In genomic region chr4:187940299-187940698, GRCh38 we compare ENCODE assay signal across 30 cellular contexts. TPM values are rescaled to one million over a fixed set of nuclear protein-coding genes. Genes with fewer than 3 reads are reported as not detected.
"Had no signal": no experiment of that assay in that cellular context is flagged by ENCODE, and none has a peak within 500 bp of the region (broad histone marks: within the 10 kb centered on the region; RNA-seq: fewer than 3 reads in every experiment).

No MANE protein-coding gene starts in this region.

- H3K4me1 ChIP-seq: SJCRH30 had no signal

- ATAC-seq: activated T-helper 17 cell treated with anti-CD3 and anti-CD28 coated beads, Interleukin-2, amount 50 U/mL, for 72 hours; K562; Panc1; Right ventricle myocardium inferior had no signal

- H3K4me2 ChIP-seq: SK-N-SH had no signal

- H3K4me3 ChIP-seq: cardiac muscle cell, K562, SJCRH30 had no signal

- DNase-seq: activated CD4-positive, alpha-beta memory T cell treated with anti-CD3 and anti-CD28 coated beads for 36 hours; activated CD4-positive, alpha-beta T cell treated with anti-CD3 and anti-CD28 coated beads, Interleukin-2, amount 10 ng/mL, durations not matched to agents 7 days and 5 days; activated CD4-positive, CD25-positive, alpha-beta regulatory T cell; activated gamma-delta T cell; activated naive CD4-positive, alpha-beta T cell treated with anti-CD3 and anti-CD28 coated beads for 36 hours; activated T-cell treated with anti-CD3 and anti-CD28 coated beads for 4 hours; activated T-cell treated with anti-CD3 and anti-CD28 coated beads, Interleukin-2, amount 50 U/mL, for 48 hours; amygdala; Kasumi-1; MV-4-11; NCI-H1092 treated with DMSO at 0.1 percent for 48 hours; NCI-H1417 treated with DMSO at 0.1 percent for 48 hours; NCI-H1694; NCI-H2029 treated with DMSO at 0.1 percent for 48 hours; NCI-H510A treated with DMSO at 0.1 percent for 48 hours; NCI-H69; NK-92 treated with Interleukin-12 subunit alpha and Interleukin-12 subunit beta, amount 100 ng/mL, for 24 hours; OCI-M1; RPMI8226; SJCRH30; SK-N-SH; T-helper 1 cell had no signal

- H3K27me3 ChIP-seq: cardiac muscle cell, SJCRH30 had no signal

- H3K9ac ChIP-seq: SK-N-SH had no signal

- H3K36me3 ChIP-seq: cardiac muscle cell, SJCRH30 had no signal

- H3K27ac ChIP-seq: cardiac muscle cell, SJCRH30, VCaP had no signal

- H3K9me3 ChIP-seq: SJCRH30, SK-N-SH had no signal

RNA-seq across cellular contexts. Expression of gene ZFP42, which starts 55.3 kb away (rescaled TPM):
- total RNA-seq: activated CD4-positive, alpha-beta memory T cell treated with anti-CD3 and anti-CD28 coated beads for 36 hours; activated CD4-positive, alpha-beta T cell treated with anti-CD3 and anti-CD28 coated beads, Interleukin-2, amount 10 ng/mL, durations not matched to agents 7 days and 5 days; activated CD8-positive, alpha-beta memory T cell treated with anti-CD3 and anti-CD28 coated beads for 36 hours; activated naive CD4-positive, alpha-beta T cell treated with anti-CD3 and anti-CD28 coated beads for 36 hours; activated T-helper 17 cell treated with anti-CD3 and anti-CD28 coated beads, Interleukin-2, amount 50 U/mL, for 72 hours; MCF 10A; Right ventricle myocardium inferior; SJCRH30 had no signal
- polyA plus RNA-seq: cardiac muscle cell, SK-N-SH had no signal
